15 cellular contexts compared by ENCODE assay signal in genomic region chr2:146734791-146735190, GRCh38.
A peak's percentile ranks its signal among the peaks of the same experiment; 100 is the strongest.
DNase-seq lines count a peak whose midpoint lies in the region; ATAC-seq, FAIRE-seq and TF ChIP-seq lines count a peak whose summit lies in the region.
"Had no signal": no experiment of that assay in that cellular context is flagged by ENCODE, and none has a peak within 500 bp of the region (broad histone marks: within the 10 kb centered on the region; RNA-seq: fewer than 3 reads in every experiment).

No MANE protein-coding gene starts in this region.

- WGBS in HepG2 (ENCODE audit: low lambda C conversion rate), result under 1% methylated on average over 3 of the region's 3 CpGs
- 21 to 55% (median 30%) methylated on average over 3 of the region's 3 CpGs for WGBS in small intestine, 3 donors

- no peak overlapping the region for H3K4me3 Mint-ChIP-seq in stimulated activated memory B cell treated with anti-CD40 and anti-IgM and Interleukin-4, amounts not matched to agents 10 μg/mL and 1 μg/mL and 100 μg/mL, for 72 hours
- H3K4me3 Mint-ChIP-seq in activated CD8-positive, alpha-beta T cell treated with anti-CD3 and anti-CD28 coated beads for 36 hours, result no peak overlapping the region
- H3K4me3 Mint-ChIP-seq: H9, HFFc6 had no signal

- H3K27me3 Mint-ChIP-seq in stimulated activated memory B cell treated with anti-CD40 and anti-IgM and Interleukin-4, amounts not matched to agents 10 μg/mL and 1 μg/mL and 100 μg/mL, for 72 hours, result no peaks in the 10 kb centered on the region
- H3K27me3 Mint-ChIP-seq in activated CD8-positive, alpha-beta T cell treated with anti-CD3 and anti-CD28 coated beads for 36 hours, result no peaks in the 10 kb centered on the region

- no peak for TF ChIP-seq POLR2A in HepG2 (IDR thresholded peaks at IDR 0.05; ENCODE audit: insufficient read depth in 1 of 2, low read depth in 2 of 2, low read length in 2 of 2)

- H2AFZ ChIP-seq in MM.1S (ENCODE audit: low read length) (0 out of 2 replicates have a peak overlapping the region, but pooled peaks have one; percentile 25), HepG2 (ENCODE audit: low read length) (no peak overlapping the region)

- FAIRE-seq in HepG2 (lab: Jason Lieb, UNC) (no peak), small intestine (lab: Jason Lieb, UNC) (no peak)
- FAIRE-seq: GM19239 had no signal

- H3K4me2 ChIP-seq in MM.1S (ENCODE audit: low read depth, low read length), result no peak overlapping the region; the same call in 1 of the 2 replicates
- H3K4me2 ChIP-seq in HepG2 (ENCODE audit: low read depth, low read length), result no peak overlapping the region

- TF ChIP-seq CTCF in MM.1S (IDR thresholded peaks at IDR 0.05; ENCODE audit: low read length), result no peak
- no peak for TF ChIP-seq CTCF in HepG2 (CRISPR knock-in tag; IDR thresholded peaks at IDR 0.05)
- no peak for TF ChIP-seq CTCF in activated CD8-positive, alpha-beta T cell treated with anti-CD3 and anti-CD28 coated beads for 36 hours (IDR thresholded peaks at IDR 0.05)

- no peak overlapping the region for H3K27ac ChIP-seq in MM.1S (ENCODE audit: low read length)
- H3K27ac ChIP-seq in HepG2 (ENCODE audit: extremely low read length, insufficient read depth, low read length), result no peak overlapping the region
- H3K27ac ChIP-seq in small intestine (ENCODE audit: low read depth in 1 of 2, low read length in 1 of 2), result no peak overlapping the region
- H3K27ac ChIP-seq: Peyer's patch, SK-N-MC had no signal

- no peaks in the 10 kb centered on the region for H4K20me1 ChIP-seq in MM.1S (ENCODE audit: insufficient read depth, low read length)
- no peaks in the 10 kb centered on the region; the same call in 1 of the 2 replicates for H4K20me1 ChIP-seq in HepG2 (ENCODE audit: insufficient read depth, low read length)

- no peak overlapping the region for H3K27ac Mint-ChIP-seq in stimulated activated memory B cell treated with anti-CD40 and anti-IgM and Interleukin-4, amounts not matched to agents 10 μg/mL and 1 μg/mL and 100 μg/mL, for 72 hours
- no peak overlapping the region for H3K27ac Mint-ChIP-seq in activated CD8-positive, alpha-beta T cell treated with anti-CD3 and anti-CD28 coated beads for 36 hours
- H3K27ac Mint-ChIP-seq: H9, HFFc6 had no signal

- no peaks in the 10 kb centered on the region for H3F3A ChIP-seq in MM.1S (ENCODE audit: insufficient read depth, low read length)

- H3K79me2 ChIP-seq in MM.1S (ENCODE audit: low read length), result no peaks in the 10 kb centered on the region
- H3K79me2 ChIP-seq in HepG2 (ENCODE audit: insufficient read depth, low read length), result no peaks in the 10 kb centered on the region

- TF ChIP-seq EP300 in HepG2 (IDR thresholded peaks at IDR 0.05; ENCODE audit: low read depth in 2 of 2, low read length in 2 of 2) (no peak), HepG2 (CRISPR knock-in tag; IDR thresholded peaks at IDR 0.05; ENCODE audit: borderline replicate concordance) (no peak)

- H3K36me3 Mint-ChIP-seq in stimulated activated memory B cell treated with anti-CD40 and anti-IgM and Interleukin-4, amounts not matched to agents 10 μg/mL and 1 μg/mL and 100 μg/mL, for 72 hours, result no peaks in the 10 kb centered on the region
- H3K36me3 Mint-ChIP-seq in activated CD8-positive, alpha-beta T cell treated with anti-CD3 and anti-CD28 coated beads for 36 hours (ENCODE audit: low read depth), result no peaks in the 10 kb centered on the region

- H3K4me3 ChIP-seq in MM.1S (ENCODE audit: low read length) (no peak overlapping the region), HepG2 (replicated peaks in 1 of 3; ENCODE audit: insufficient read depth in 1 of 3, low read depth in 2 of 3, low read length in 3 of 3) (no peak overlapping the region), small intestine (ENCODE audit: low read depth in 1 of 2, low read length in 2 of 2) (no peak overlapping the region)
- H3K4me3 ChIP-seq: Peyer's patch had no signal

- H3K4me1 ChIP-seq in MM.1S (ENCODE audit: low read length) (no peaks in the 10 kb centered on the region), HepG2 (ENCODE audit: insufficient read depth, low read length) (peaks cover 8% of the 10 kb centered on the region), small intestine (ENCODE audit: control insufficient read depth in 2 of 2, insufficient read depth in 1 of 2, low read depth in 1 of 2, low read length in 1 of 2) (no peaks in the 10 kb centered on the region)
- H3K4me1 ChIP-seq: Peyer's patch had no signal

- no peak for ATAC-seq in HepG2
- no peak for ATAC-seq in stimulated activated memory B cell treated with anti-CD40 and anti-IgM and Interleukin-4, amounts not matched to agents 10 μg/mL and 1 μg/mL and 100 μg/mL, for 72 hours
- no peak for ATAC-seq in activated CD8-positive, alpha-beta T cell treated with anti-CD3 and anti-CD28 coated beads for 36 hours

- H3K27me3 ChIP-seq in MM.1S (replicated peaks; ENCODE audit: insufficient read depth, low read length) (no peaks in the 10 kb centered on the region), HepG2 (ENCODE audit: control insufficient read depth in 1 of 2, insufficient read depth in 2 of 2, low read length in 2 of 2) (no peaks in the 10 kb centered on the region), small intestine (ENCODE audit: control insufficient read depth in 2 of 2, insufficient read depth in 2 of 2, low read length in 2 of 2) (no peaks in the 10 kb centered on the region)
- H3K27me3 ChIP-seq: Peyer's patch had no signal

- H3K4me1 Mint-ChIP-seq in stimulated activated memory B cell treated with anti-CD40 and anti-IgM and Interleukin-4, amounts not matched to agents 10 μg/mL and 1 μg/mL and 100 μg/mL, for 72 hours, result no peaks in the 10 kb centered on the region
- H3K4me1 Mint-ChIP-seq in activated CD8-positive, alpha-beta T cell treated with anti-CD3 and anti-CD28 coated beads for 36 hours (ENCODE audit: low read depth), result no peaks in the 10 kb centered on the region

- CTCF ChIA-PET in HepG2 (lab: Yijun Ruan, JAX; ENCODE audit: low intra/inter-chr PET ratio, low total read pairs), result no interaction called here
- CTCF ChIA-PET in activated CD8-positive, alpha-beta T cell treated with anti-CD3 and anti-CD28 coated beads for 36 hours (lab: Charles Lee), result no interaction called here

- H3K9me3 Mint-ChIP-seq in stimulated activated memory B cell treated with anti-CD40 and anti-IgM and Interleukin-4, amounts not matched to agents 10 μg/mL and 1 μg/mL and 100 μg/mL, for 72 hours, result no peaks in the 10 kb centered on the region
- H3K9me3 Mint-ChIP-seq in activated CD8-positive, alpha-beta T cell treated with anti-CD3 and anti-CD28 coated beads for 36 hours, result no peaks in the 10 kb centered on the region
- H3K9me3 Mint-ChIP-seq: H9, HFFc6 had no signal

- H3K9me2 ChIP-seq in MM.1S (replicated peaks; ENCODE audit: insufficient read depth, low read length), result no peaks in the 10 kb centered on the region

- H3K36me3 ChIP-seq in MM.1S (replicated peaks; ENCODE audit: insufficient read depth, low read length) (no peaks in the 10 kb centered on the region), HepG2 (replicated peaks in 1 of 2; ENCODE audit: control insufficient read depth in 1 of 2, insufficient read depth in 2 of 2, low read length in 2 of 2) (no peaks in the 10 kb centered on the region; a peak in 1 of 5 replicates), small intestine (ENCODE audit: control insufficient read depth in 2 of 2, insufficient read depth in 2 of 2, low read length in 2 of 2) (no peaks in the 10 kb centered on the region)
- H3K36me3 ChIP-seq: Peyer's patch had no signal

- POLR2A ChIA-PET in HepG2 (lab: Yijun Ruan, JAX), result no interaction called here
- POLR2A ChIA-PET in activated CD8-positive, alpha-beta T cell treated with anti-CD3 and anti-CD28 coated beads for 36 hours (lab: Charles Lee), result no interaction called here

- H3K9ac ChIP-seq in MM.1S (ENCODE audit: low read length) (no peak overlapping the region), HepG2 (ENCODE audit: insufficient read depth, low read depth, low read length) (no peak overlapping the region)

- no TSS peak for BruUV-seq in HepG2 (replicated peaks; lab: Mats Ljungman, UMichigan)

- no peak for DNase-seq in MM.1S
- peak; percentile 1 for DNase-seq in dermis blood vessel endothelial cell
- no peak for DNase-seq in HepG2 (ENCODE audit: low spot score)
- DNase-seq in small intestine, result peak; percentile 10
- no peak for DNase-seq in activated naive CD4-positive, alpha-beta T cell treated with Interleukin-2 at 50 U/mL for 16 hours
- no peak for DNase-seq in NCI-H2196 (lab: John Stamatoyannopoulos, UW; ENCODE audit: unreplicated experiment)
- DNase-seq in activated CD8-positive, alpha-beta T cell treated with anti-CD3 and anti-CD28 coated beads for 36 hours, result no peak
- DNase-seq: H9, NCI-H187, NCI-H2081 treated with DMSO at 0.1 percent for 48 hours, Peyer's patch had no signal

- TF ChIP-seq RAD21 in HepG2 (CRISPR knock-in tag; IDR thresholded peaks at IDR 0.05), result no peak

- H3K9me3 ChIP-seq in MM.1S (replicated peaks; ENCODE audit: insufficient read depth, low read length) (no peaks in the 10 kb centered on the region), HepG2 (ENCODE audit: low read length) (no peaks in the 10 kb centered on the region), small intestine (ENCODE audit: control insufficient read depth, low read depth) (no peaks in the 10 kb centered on the region)
- H3K9me3 ChIP-seq: Peyer's patch had no signal

- in situ Hi-C loops in HepG2 (cut with HindIII; ENCODE audit: extremely low pct_ligation_motif_present, low pct_unique_long_range_greater_than_20kb), result loop anchor here (10.0 kb wide), 1 partner anchor 1180 kb away; no protein-coding TSS in a partner anchor

- intact Hi-C loops in HepG2 (cut with micrococcal nuclease; ENCODE audit: unreplicated experiment), result loop anchor here (5.0 to 10.0 kb wide), 2 partner anchors 1178 to 1470 kb away; no protein-coding TSS in a partner anchor
- intact Hi-C loops in activated CD8-positive, alpha-beta T cell treated with anti-CD3 and anti-CD28 coated beads for 36 hours (cut with micrococcal nuclease), result no loop called here

TF ChIP-seq in HepG2, 621 proteins besides CTCF, POLR2A, EP300 and RAD21 (continues in another document):
- no peak for TF ChIP-seq ZNF737 (CRISPR knock-in tag; IDR thresholded peaks at IDR 0.05; ENCODE audit: borderline replicate concordance)
- no peak for TF ChIP-seq IKZF1 (IDR thresholded peaks at IDR 0.05)
- no peak for TF ChIP-seq SP4 (CRISPR knock-in tag; IDR thresholded peaks at IDR 0.05)
- 0 out of 2 replicates have a peak, but pooled peaks have one; percentile 25 for TF ChIP-seq RARA (CRISPR knock-in tag; IDR thresholded peaks at IDR 0.05)

Comparison
In these comparisons a context has a peak if more than half of its experiments do, and no peak if none do; other contexts are left out.
1. DNase-seq: peak in dermis blood vessel endothelial cell (single experiment) and small intestine (single experiment); none in MM.1S (single experiment), HepG2 (single experiment), activated naive CD4-positive, alpha-beta T cell treated with Interleukin-2 at 50 U/mL for 16 hours (single experiment), NCI-H2196 (single experiment) and activated CD8-positive, alpha-beta T cell treated with anti-CD3 and anti-CD28 coated beads for 36 hours (single experiment).